ENCODE assay signal across 1 cellular context in genomic region chr1:80961464-80962190, GRCh38.
TF ChIP-seq lines count a peak whose summit lies in the region.

No MANE protein-coding gene starts in this region.

TF ChIP-seq in GM23338, 12 proteins besides CTCF, POLR2A, EP300 and RAD21:
- TF ChIP-seq EZH2 (IDR thresholded peaks at IDR 0.05; ENCODE audit: low read depth, unreplicated experiment) (no peak), ZNF114 (CRISPR knock-in tag; IDR thresholded peaks at IDR 0.05) (no peak), REST (IDR thresholded peaks at IDR 0.05; ENCODE audit: unreplicated experiment) (no peak), NANOG (IDR thresholded peaks at IDR 0.05; ENCODE audit: borderline replicate concordance) (no peak), ZNF462 (CRISPR knock-in tag; IDR thresholded peaks at IDR 0.05) (no peak), ZNF331 (CRISPR knock-in tag; IDR thresholded peaks at IDR 0.05; ENCODE audit: low read depth) (no peak), STAT1 (IDR thresholded peaks at IDR 0.05; ENCODE audit: unreplicated experiment) (no peak), JUNB (IDR thresholded peaks at IDR 0.05; ENCODE audit: unreplicated experiment) (no peak), POLR2AphosphoS5 (IDR thresholded peaks at IDR 0.05; ENCODE audit: low read depth) (no peak), CREB1 (CRISPR knock-in tag; IDR thresholded peaks at IDR 0.05; ENCODE audit: low read depth) (no peak), ETS1 (IDR thresholded peaks at IDR 0.05) (no peak), EZH2phosphoT487 (IDR thresholded peaks at IDR 0.05; ENCODE audit: unreplicated experiment) (no peak)
TF ChIP-seq in GM23338: peak in this region for 0.
